ENCODE assay signal across 11 cellular contexts in genomic region chr12:113071427-113072112, GRCh38. TPM values are rescaled to one million over a fixed set of nuclear protein-coding genes. Genes with fewer than 3 reads are reported as not detected.
DNase-seq lines count a peak whose midpoint lies in the region; ATAC-seq and TF ChIP-seq lines count a peak whose summit lies in the region.
"Had no signal": no experiment of that assay in that cellular context is flagged by ENCODE, and none has a peak within 500 bp of the region (broad histone marks: within the 10 kb centered on the region; RNA-seq: fewer than 3 reads in every experiment).

No MANE protein-coding gene starts in this region.

- H4K20me1 ChIP-seq in hepatocyte (ENCODE audit: insufficient read depth, poor library complexity, severe bottlenecking), result no peaks in the 10 kb centered on the region

- no peaks in the 10 kb centered on the region for H3K9me2 ChIP-seq in hepatocyte (replicated peaks; ENCODE audit: insufficient read depth)

- H3K4me2 ChIP-seq in neuronal stem cell (ENCODE audit: insufficient read depth, low read length, poor library complexity, severe bottlenecking), result no peak overlapping the region
- no peak overlapping the region for H3K4me2 ChIP-seq in hepatocyte

- no peak overlapping the region for H3K9ac ChIP-seq in neuronal stem cell (ENCODE audit: low read depth, low read length, poor library complexity)

- no peak overlapping the region for H4K91ac ChIP-seq in neuronal stem cell (ENCODE audit: low read depth, low read length, poor library complexity)

- intact Hi-C loops in body of pancreas (cut with DNase I), result no loop called here

- no peak overlapping the region for H3K14ac ChIP-seq in neuronal stem cell (ENCODE audit: low read length)

- no peak for TF ChIP-seq CTCF in body of pancreas (IDR thresholded peaks at IDR 0.05)
- no peak for TF ChIP-seq CTCF in hepatocyte (IDR thresholded peaks at IDR 0.05; ENCODE audit: poor library complexity)

- H3K27ac ChIP-seq in body of pancreas, result peak overlapping the region; percentile 83 to 94 (median 86)
- H3K27ac ChIP-seq in neuronal stem cell (replicated peaks; ENCODE audit: low read length), result no peak overlapping the region
- H3K27ac ChIP-seq in hepatocyte, result no peak overlapping the region

- no peaks in the 10 kb centered on the region for H3K27me3 ChIP-seq in body of pancreas
- H3K27me3 ChIP-seq in neuronal stem cell (ENCODE audit: control insufficient read depth in 3 of 3, insufficient read depth in 3 of 3, low read depth in 1 of 3, low read length in 3 of 3), result peaks cover 0 to 23% (median 0%) of the 10 kb centered on the region in 3 experiments
- H3K27me3 ChIP-seq in hepatocyte, result peaks cover 19% of the 10 kb centered on the region

- DNase-seq in DMS153 treated with DMSO at 0.1 percent for 48 hours (lab: John Stamatoyannopoulos, UW; ENCODE audit: unreplicated experiment), result peak; percentile 66
- DNase-seq in NCI-H2029 treated with DMSO at 0.1 percent for 48 hours (lab: John Stamatoyannopoulos, UW), result peak; percentile 37
- peak; percentile 41 to 59 (median 47) for DNase-seq in body of pancreas
- no peak for DNase-seq in neuronal stem cell (ENCODE audit: low spot score)
- DNase-seq in hepatocyte (ENCODE audit: low spot score), result no peak
- no peak for DNase-seq in kidney glomerular epithelial cell (lab: John Stamatoyannopoulos, UW)
- DNase-seq: GF-D8; NCI-H1105; stimulated activated CD4-positive, alpha-beta T cell treated with anti-CD3 and anti-CD28 coated beads, Interleukin-1b, Interleukin-23, amount 100 ng/mL, for 48 hours had no signal

- ATAC-seq in body of pancreas (peak; percentile 88), HG03280 (IDR thresholded peaks at IDR 0.05; ENCODE audit: unreplicated experiment) (no peak), GM19463 (IDR thresholded peaks at IDR 0.05; ENCODE audit: unreplicated experiment) (no peak)

- TF ChIP-seq POLR2A in body of pancreas (IDR thresholded peaks at IDR 0.05), result peak in 1 of 3 donors; percentile 38

- no peak overlapping the region for H2BK5ac ChIP-seq in neuronal stem cell (ENCODE audit: low read length)

- peak overlapping the region; percentile 70 for H3K18ac ChIP-seq in neuronal stem cell (ENCODE audit: low read length)

- H3K4me1 ChIP-seq in body of pancreas, result peaks cover 24% of the 10 kb centered on the region
- peaks cover 0 to 4% of the 10 kb centered on the region in 2 donors for H3K4me1 ChIP-seq in neuronal stem cell (ENCODE audit: control insufficient read depth in 2 of 2, insufficient read depth in 1 of 2, low read depth in 1 of 2, low read length in 2 of 2)
- H3K4me1 ChIP-seq in hepatocyte (ENCODE audit: insufficient read depth), result no peaks in the 10 kb centered on the region

- H3K79me1 ChIP-seq in neuronal stem cell (ENCODE audit: low read depth, low read length), result no peaks in the 10 kb centered on the region

- H2AFZ ChIP-seq in neuronal stem cell (ENCODE audit: low read length), result peak overlapping the region; percentile 9
- H2AFZ ChIP-seq in hepatocyte, result no peak overlapping the region

- WGBS in body of pancreas, 2 donors, result 19 to 21% methylated on average over 7 to 19 of the region's 19 CpGs
- no CpG with 5 or more reads among the region's 19 CpGs for WGBS in neuronal stem cell (ENCODE audit: extremely low coverage in 2 of 2, insufficient read length in 2 of 2, insufficient replicate concordance in 1 of 2), 2 donors
- 77% methylated on average over 19 of the region's 19 CpGs for WGBS in hepatocyte (ENCODE audit: low lambda C conversion rate, missing lambda C conversion rate)

- no peaks in the 10 kb centered on the region for H3K79me2 ChIP-seq in hepatocyte

- H3K36me3 ChIP-seq in body of pancreas (replicated peaks in 1 of 2; ENCODE audit: insufficient read depth in 1 of 2, low read depth in 2 of 2) (no peaks in the 10 kb centered on the region), neuronal stem cell (replicated peaks in 1 of 2; ENCODE audit: control insufficient read depth in 2 of 2, insufficient read depth in 2 of 2, low read length in 2 of 2) (no peaks in the 10 kb centered on the region), hepatocyte (replicated peaks; ENCODE audit: insufficient read depth, low read depth) (no peaks in the 10 kb centered on the region)

- no peak overlapping the region for H3K4me3 ChIP-seq in body of pancreas
- no peak overlapping the region for H3K4me3 ChIP-seq in neuronal stem cell (ENCODE audit: low read length in 2 of 2)
- no peak overlapping the region for H3K4me3 ChIP-seq in hepatocyte

- H2BK12ac ChIP-seq in neuronal stem cell (ENCODE audit: low read length), result no peak overlapping the region

- no peak overlapping the region for H4K8ac ChIP-seq in neuronal stem cell (ENCODE audit: low read depth, low read length)

- no peak overlapping the region for H2BK120ac ChIP-seq in neuronal stem cell (ENCODE audit: low read depth, low read length)

- peak overlapping the region; percentile 47 for H3K4ac ChIP-seq in neuronal stem cell (ENCODE audit: low read length)

- peak overlapping the region; percentile 50 for H3K23ac ChIP-seq in neuronal stem cell (ENCODE audit: low read depth, low read length, poor library complexity)

- H2AK5ac ChIP-seq in neuronal stem cell (ENCODE audit: low read depth, low read length), result peak overlapping the region; percentile 13

- H3K9me3 ChIP-seq in body of pancreas (no peaks in the 10 kb centered on the region), neuronal stem cell (replicated peaks in 1 of 2; ENCODE audit: control insufficient read depth in 2 of 2, insufficient read depth in 1 of 2, low read depth in 1 of 2, low read length in 2 of 2) (no peaks in the 10 kb centered on the region), hepatocyte (ENCODE audit: low read depth) (no peaks in the 10 kb centered on the region)

- H2BK15ac ChIP-seq in neuronal stem cell (ENCODE audit: low read length), result no peak overlapping the region

RNA-seq across cellular contexts. Expression of gene DTX1, which starts 15.0 kb away (rescaled TPM):
- total RNA-seq in body of pancreas (10 to 100 TPM; 11.9 to 17.5 TPM), hepatocyte (0.47 and 1.0 TPM in 2 replicates)
- polyA plus RNA-seq in neuronal stem cell (2013, experiment 1 of 2), result 8.5 TPM
- 8.4 TPM for polyA plus RNA-seq in neuronal stem cell (2013, experiment 2 of 2)
- polyA plus RNA-seq in hepatocyte, result 0.89 and 2.3 TPM in 2 replicates

Comparison
In these comparisons a context has a peak if more than half of its experiments do, and no peak if none do; other contexts are left out.
1. DNase-seq: peak in DMS153 treated with DMSO at 0.1 percent for 48 hours (single experiment), NCI-H2029 treated with DMSO at 0.1 percent for 48 hours (single experiment) and body of pancreas (4 of 4); none in neuronal stem cell (single experiment), hepatocyte (single experiment) and kidney glomerular epithelial cell (single experiment).
2. H3K27ac ChIP-seq: peak in body of pancreas (4 of 4); none in neuronal stem cell (single experiment) and hepatocyte (single experiment).